30 cellular contexts compared by ENCODE assay signal in genomic region chr10:77700086-77700485, GRCh38.
"Had no signal": no experiment of that assay in that cellular context is flagged by ENCODE, and none has a peak within 500 bp of the region (broad histone marks: within the 10 kb centered on the region; RNA-seq: fewer than 3 reads in every experiment).

No MANE protein-coding gene starts in this region.

- DNase-seq: activated B cell treated with CpG ODN at 0.5 μM for 24 hours; activated CD4-positive, alpha-beta memory T cell treated with anti-CD3 and anti-CD28 coated beads for 36 hours; activated CD4-positive, alpha-beta T cell treated with anti-CD3 and anti-CD28 coated beads for 1 hour; activated CD4-positive, alpha-beta T cell treated with anti-CD3 and anti-CD28 coated beads, Interleukin-2, amount 10 ng/mL, durations not matched to agents 24 days and 14 days; activated CD8-positive, alpha-beta memory T cell treated with anti-CD3 and anti-CD28 coated beads for 24 hours; activated effector memory CD4-positive, alpha-beta T cell treated with anti-CD3 and anti-CD28 coated beads, Interleukin-2, amount 50 U/mL, for 16 hours; activated naive CD4-positive, alpha-beta T cell treated with Interleukin-2 at 50 U/mL for 16 hours; activated naive CD8-positive, alpha-beta T cell treated with anti-CD3 and anti-CD28 coated beads, Interleukin-2, amount 50 U/mL, for 24 hours; activated T-cell treated with anti-CD3 and anti-CD28 coated beads, Interleukin-2, amount 50 U/mL, for 4 hours; amygdala; colonic mucosa; MV-4-11; NCI-H1092 treated with DMSO at 0.1 percent for 48 hours; NCI-H1417 treated with DMSO at 0.1 percent for 48 hours; NCI-H1694; NCI-H2029; NCI-H2107; NCI-H2171 treated with DMSO at 0.1 percent for 48 hours; NCI-H345; NCI-H510A; NCI-H526 treated with DMSO at 0.1 percent for 48 hours; NCI-H82; OCI-M1; Peyer's patch; Right ventricle myocardium superior; SJCRH30 had no signal

- H3K4me1 Mint-ChIP-seq: activated CD4-positive, alpha-beta T cell treated with anti-CD3 and anti-CD28 coated beads, Interleukin-2, amount 10 ng/mL, durations not matched to agents 24 days and 14 days; activated naive CD8-positive, alpha-beta T cell treated with anti-CD3 and anti-CD28 coated beads, Interleukin-2, amount 50 U/mL, for 24 hours; brain had no signal

- H3K9me3 Mint-ChIP-seq: activated B cell treated with CpG ODN at 0.5 μM for 24 hours; activated CD4-positive, alpha-beta memory T cell treated with anti-CD3 and anti-CD28 coated beads for 36 hours; activated CD4-positive, alpha-beta T cell treated with anti-CD3 and anti-CD28 coated beads, Interleukin-2, amount 10 ng/mL, durations not matched to agents 24 days and 14 days; activated naive CD4-positive, alpha-beta T cell treated with anti-CD3 and anti-CD28 coated beads, Interleukin-2, amount 50 U/mL, for 72 hours; activated naive CD8-positive, alpha-beta T cell treated with anti-CD3 and anti-CD28 coated beads, Interleukin-2, amount 50 U/mL, for 24 hours; activated T-cell treated with anti-CD3 and anti-CD28 coated beads, Interleukin-2, amount 50 U/mL, for 4 hours; brain; T-helper 1 cell treated with Interleukin-12 subunit alpha and Interleukin-12 subunit beta and Interleukin-4 antibody, amounts not matched to agents 30 μg/mL and 1 μg/mL, for 36 hours had no signal

- H3K27ac Mint-ChIP-seq: activated B cell treated with CpG ODN at 0.5 μM for 24 hours; activated CD4-positive, alpha-beta memory T cell treated with anti-CD3 and anti-CD28 coated beads for 36 hours; activated CD4-positive, alpha-beta T cell treated with anti-CD3 and anti-CD28 coated beads, Interleukin-2, amount 10 ng/mL, durations not matched to agents 24 days and 14 days; activated naive CD4-positive, alpha-beta T cell treated with anti-CD3 and anti-CD28 coated beads, Interleukin-2, amount 50 U/mL, for 72 hours; activated naive CD8-positive, alpha-beta T cell treated with anti-CD3 and anti-CD28 coated beads, Interleukin-2, amount 50 U/mL, for 24 hours; brain; T-helper 1 cell treated with Interleukin-12 subunit alpha and Interleukin-12 subunit beta and Interleukin-4 antibody, amounts not matched to agents 30 μg/mL and 1 μg/mL, for 36 hours had no signal

- H3K9me3 ChIP-seq: colonic mucosa, Peyer's patch, SJCRH30 had no signal

- H3K4me3 Mint-ChIP-seq: activated B cell treated with CpG ODN at 0.5 μM for 24 hours; activated CD4-positive, alpha-beta memory T cell treated with anti-CD3 and anti-CD28 coated beads for 36 hours; activated CD4-positive, alpha-beta T cell treated with anti-CD3 and anti-CD28 coated beads, Interleukin-2, amount 10 ng/mL, durations not matched to agents 24 days and 14 days; activated naive CD8-positive, alpha-beta T cell treated with anti-CD3 and anti-CD28 coated beads, Interleukin-2, amount 50 U/mL, for 24 hours; activated T-cell treated with anti-CD3 and anti-CD28 coated beads, Interleukin-2, amount 50 U/mL, for 4 hours; brain; T-helper 1 cell treated with Interleukin-12 subunit alpha and Interleukin-12 subunit beta and Interleukin-4 antibody, amounts not matched to agents 30 μg/mL and 1 μg/mL, for 36 hours had no signal

- ATAC-seq: activated naive CD4-positive, alpha-beta T cell treated with anti-CD3 and anti-CD28 coated beads, Interleukin-2, amount 50 U/mL, for 72 hours; activated naive CD8-positive, alpha-beta T cell treated with anti-CD3 and anti-CD28 coated beads, Interleukin-2, amount 50 U/mL, for 24 hours; activated T-cell treated with anti-CD3 and anti-CD28 coated beads, Interleukin-2, amount 50 U/mL, for 4 hours had no signal

- H3K27ac ChIP-seq: colonic mucosa, Peyer's patch, RWPE1, SJCRH30 had no signal

- H3K4me1 ChIP-seq: colonic mucosa, Peyer's patch, SJCRH30 had no signal

- H3K36me3 ChIP-seq: colonic mucosa, Peyer's patch, SJCRH30 had no signal

- H3K27me3 Mint-ChIP-seq: activated B cell treated with CpG ODN at 0.5 μM for 24 hours had no signal

- H3K27me3 ChIP-seq: colonic mucosa, Peyer's patch had no signal

- H3K4me3 ChIP-seq: colonic mucosa, Peyer's patch, SJCRH30 had no signal

- H3K36me3 Mint-ChIP-seq: activated CD4-positive, alpha-beta memory T cell treated with anti-CD3 and anti-CD28 coated beads for 36 hours; activated naive CD4-positive, alpha-beta T cell treated with anti-CD3 and anti-CD28 coated beads, Interleukin-2, amount 50 U/mL, for 72 hours; brain had no signal
